ENCODE assay signal across 8 cellular contexts in genomic region chr9:95167998-95168397, GRCh38.
DNase-seq lines count a peak whose midpoint lies in the region; TF ChIP-seq lines count a peak whose summit lies in the region.

No MANE protein-coding gene starts in this region.

- TF ChIP-seq CTCF in WERI-Rb-1 (IDR thresholded peaks at IDR 0.05; ENCODE audit: low read depth, low read length) (peak; percentile 86), coronary artery (IDR thresholded peaks at IDR 0.05) (peak; percentile 72), suprapubic skin (IDR thresholded peaks at IDR 0.05) (peak; percentile 37 to 66)

- no peak for TF ChIP-seq POLR2A in suprapubic skin (IDR thresholded peaks at IDR 0.05)

- peaks cover 6% of the 10 kb centered on the region for H3K4me1 ChIP-seq in mesodermal cell (ENCODE audit: control insufficient read depth, insufficient read depth, low read length, poor library complexity, severe bottlenecking)
- no peaks in the 10 kb centered on the region for H3K4me1 ChIP-seq in suprapubic skin

- H3K9me3 ChIP-seq in WERI-Rb-1 (ENCODE audit: severe bottlenecking) (peaks cover 4% of the 10 kb centered on the region), mesodermal cell (ENCODE audit: control insufficient read depth, low read length) (no peaks in the 10 kb centered on the region), suprapubic skin (no peaks in the 10 kb centered on the region)

- DNase-seq in NCI-H345 (lab: John Stamatoyannopoulos, UW) (peak; percentile 15), NCI-H345 treated with DMSO at 0.1 percent for 48 hours (lab: John Stamatoyannopoulos, UW; ENCODE audit: unreplicated experiment) (no peak), NCI-H1105 treated with DMSO at 0.1 percent for 48 hours (lab: John Stamatoyannopoulos, UW) (peak; percentile 44), WERI-Rb-1 (peak; percentile 81), coronary artery (ENCODE audit: low spot score) (no peak), suprapubic skin (ENCODE audit: low spot score in 2 of 2) (no peak), NCI-H1930 (lab: John Stamatoyannopoulos, UW) (no peak)

- H3K27ac ChIP-seq in WERI-Rb-1 (no peak overlapping the region), coronary artery (no peak overlapping the region), mesodermal cell (ENCODE audit: low read depth, low read length, severe bottlenecking) (peak overlapping the region; percentile 11), suprapubic skin (no peak overlapping the region)

- 50 to 60% methylated on average over 3 to 4 of the region's 4 CpGs for WGBS in mesodermal cell (ENCODE audit: insufficient coverage in 2 of 2), 2 experiments
- WGBS in suprapubic skin = 71% methylated on average over 4 of the region's 4 CpGs

- H3K36me3 ChIP-seq in WERI-Rb-1 (peaks cover 5% of the 10 kb centered on the region), mesodermal cell (ENCODE audit: control insufficient read depth, insufficient read depth, low read length) (no peaks in the 10 kb centered on the region), suprapubic skin (no peaks in the 10 kb centered on the region)

- H3K27me3 ChIP-seq in WERI-Rb-1 (ENCODE audit: insufficient read depth, low read depth, severe bottlenecking) (no peaks in the 10 kb centered on the region), suprapubic skin (no peaks in the 10 kb centered on the region)

- TF ChIP-seq EP300 in suprapubic skin (IDR thresholded peaks at IDR 0.05) = no peak

- H3K4me3 ChIP-seq in WERI-Rb-1 (ENCODE audit: low read depth, low read length) (no peak overlapping the region), coronary artery (no peak overlapping the region), mesodermal cell (ENCODE audit: extremely low read depth, insufficient read depth, low read length, poor library complexity, severe bottlenecking) (no peak overlapping the region), suprapubic skin (no peak overlapping the region)

Comparison
In these comparisons a context has a peak if more than half of its experiments do, and no peak if none do; other contexts are left out.
1. DNase-seq: peak in NCI-H345 (single experiment), NCI-H1105 treated with DMSO at 0.1 percent for 48 hours (single experiment) and WERI-Rb-1 (single experiment); none in NCI-H345 treated with DMSO at 0.1 percent for 48 hours (single experiment), coronary artery (single experiment), suprapubic skin (0 of 2) and NCI-H1930 (0 of 2).
2. Peak in every context shown above with its lines, with median percentiles within 50 percentile points of each other: CTCF ChIP-seq.